Comparison of ENCODE assay signal across 8 cellular contexts in genomic region chr3:183116051-183116614, GRCh38. TPM values are rescaled to one million over a fixed set of nuclear protein-coding genes. Genes with fewer than 3 reads are reported as not detected.
DNase-seq lines count a peak whose midpoint lies in the region; ATAC-seq, FAIRE-seq and TF ChIP-seq lines count a peak whose summit lies in the region.

No MANE protein-coding gene starts in this region.

- H3K9me3 ChIP-seq in DND-41 (ENCODE audit: insufficient read depth, low read length, severe bottlenecking), result no peaks in the 10 kb centered on the region
- no peaks in the 10 kb centered on the region for H3K9me3 ChIP-seq in HepG2 (ENCODE audit: low read length)

- BruUV-seq in HepG2 (replicated peaks; lab: Mats Ljungman, UMichigan), result no TSS peak

- TF ChIP-seq CTCF in DND-41 (IDR thresholded peaks at IDR 0.05; ENCODE audit: borderline replicate concordance, extremely low read depth, low read length, poor library complexity, severe bottlenecking) (no peak), HepG2 (CRISPR knock-in tag; IDR thresholded peaks at IDR 0.05) (no peak), RWPE1 (conservative IDR thresholded peaks at IDR 0.05; ENCODE audit: low read depth) (no peak)

- peak overlapping the region; percentile 54; the same call in 1 of the 2 replicates for H2AFZ ChIP-seq in DND-41 (ENCODE audit: low read depth, low read length)
- no peak overlapping the region for H2AFZ ChIP-seq in HepG2 (ENCODE audit: low read length)

- in situ Hi-C loops in HepG2 (cut with HindIII; ENCODE audit: extremely low pct_ligation_motif_present, low pct_unique_long_range_greater_than_20kb), result no loop called here

- no peak for TF ChIP-seq RAD21 in HepG2 (CRISPR knock-in tag; IDR thresholded peaks at IDR 0.05)

- H3K4me1 ChIP-seq in DND-41 (ENCODE audit: insufficient read depth, low read length), result peaks cover 9% of the 10 kb centered on the region
- no peaks in the 10 kb centered on the region; the same call in 1 of the 2 replicates for H3K4me1 ChIP-seq in HepG2 (ENCODE audit: insufficient read depth, low read length)

- no peak for TF ChIP-seq POLR2A in HepG2 (IDR thresholded peaks at IDR 0.05; ENCODE audit: insufficient read depth in 1 of 2, low read depth in 2 of 2, low read length in 2 of 2)

- CTCF ChIA-PET in HepG2 (lab: Yijun Ruan, JAX; ENCODE audit: low intra/inter-chr PET ratio, low total read pairs) (no interaction called here), RWPE1 (lab: Yijun Ruan, JAX) (no interaction called here)

- FAIRE-seq in HepG2 (lab: Jason Lieb, UNC), result no peak

- no peak overlapping the region for H3K27ac ChIP-seq in DND-41 (ENCODE audit: low read length)
- no peak overlapping the region for H3K27ac ChIP-seq in HepG2 (ENCODE audit: extremely low read length, insufficient read depth, low read length)
- H3K27ac ChIP-seq in RWPE1, result no peak overlapping the region

- H3K4me3 ChIP-seq in DND-41 (ENCODE audit: low read depth in 1 of 2, low read length in 2 of 2), result peak overlapping the region in 1 of 2 experiments; percentile 36; a peak in 2 of 4 replicates
- H3K4me3 ChIP-seq in HepG2 (replicated peaks in 1 of 3; ENCODE audit: insufficient read depth in 1 of 3, low read depth in 2 of 3, low read length in 3 of 3), result peak overlapping the region; percentile 10 to 69 (median 57); a peak in 4 of 6 replicates

- ATAC-seq in DND-41 (ENCODE audit: insufficient read depth, low read depth) (peak; percentile 92), GM21786 (IDR thresholded peaks at IDR 0.05; ENCODE audit: unreplicated experiment) (peak; percentile 74), SK-N-SH treated with all-trans-retinoic acid at 6 μM for 48 hours (peak; percentile 72), HepG2 (peak; percentile 87)

- H3K9ac ChIP-seq in DND-41 (ENCODE audit: low read depth, low read length), result no peak overlapping the region
- H3K9ac ChIP-seq in HepG2 (ENCODE audit: insufficient read depth, low read depth, low read length), result no peak overlapping the region

- POLR2A ChIA-PET in HepG2 (lab: Yijun Ruan, JAX), result no interaction called here
- POLR2A ChIA-PET in RWPE1 (lab: Yijun Ruan, JAX; ENCODE audit: low non-redundant PET), result no interaction called here

- H3K27me3 ChIP-seq in DND-41 (ENCODE audit: insufficient read depth, low read length, poor library complexity) (peaks cover 11% of the 10 kb centered on the region), HepG2 (ENCODE audit: control insufficient read depth in 1 of 2, insufficient read depth in 2 of 2, low read length in 2 of 2) (peaks cover 0 to 27% of the 10 kb centered on the region in 2 experiments; a peak in 3 of 5 replicates)

- no peak for TF ChIP-seq EP300 in HepG2 (IDR thresholded peaks at IDR 0.05; ENCODE audit: low read depth in 2 of 2, low read length in 2 of 2)
- no peak for TF ChIP-seq EP300 in HepG2 (CRISPR knock-in tag; IDR thresholded peaks at IDR 0.05; ENCODE audit: borderline replicate concordance)

- H4K20me1 ChIP-seq in DND-41 (ENCODE audit: insufficient read depth, low read length), result no peaks in the 10 kb centered on the region
- no peaks in the 10 kb centered on the region for H4K20me1 ChIP-seq in HepG2 (ENCODE audit: insufficient read depth, low read length)

- peak overlapping the region; percentile 61; the same call in 1 of the 2 replicates for H3K4me2 ChIP-seq in DND-41 (ENCODE audit: insufficient read depth, low read length)
- peak overlapping the region; percentile 85 for H3K4me2 ChIP-seq in HepG2 (ENCODE audit: low read depth, low read length)

- DNase-seq in DND-41 (peak; percentile 82), LoVo (ENCODE audit: low spot score) (peak; percentile 27), amygdala (lab: John Stamatoyannopoulos, UW) (peak in 51 of 56 donors; percentile 14 to 85 (median 56)), HepG2 (ENCODE audit: low spot score) (peak; percentile 39), RWPE1 (ENCODE audit: low spot score) (no peak)
- peak; percentile 17 for DNase-seq in stimulated activated CD8-positive, alpha-beta memory T cell treated with anti-CD3 and anti-CD28 coated beads, Interleukin-12 subunit alpha, Interleukin-12 subunit beta, amount 100 ng/mL, for 4 hours (ENCODE audit: low read depth)

- WGBS in HepG2 (ENCODE audit: low lambda C conversion rate), result 1% methylated on average over 14 of the region's 25 CpGs

- H3K79me2 ChIP-seq in DND-41 (ENCODE audit: insufficient read depth, low read length), result no peaks in the 10 kb centered on the region
- H3K79me2 ChIP-seq in HepG2 (ENCODE audit: insufficient read depth, low read length), result no peaks in the 10 kb centered on the region

- intact Hi-C loops in HepG2 (cut with micrococcal nuclease; ENCODE audit: unreplicated experiment), result loop anchor here (1.0 kb wide), 1 partner anchor 17 kb away; the partner anchor contains the start of gene MCCC1

- H3K36me3 ChIP-seq in DND-41 (ENCODE audit: insufficient read depth, low read length), result no peaks in the 10 kb centered on the region
- no peaks in the 10 kb centered on the region for H3K36me3 ChIP-seq in HepG2 (replicated peaks in 1 of 2; ENCODE audit: control insufficient read depth in 1 of 2, insufficient read depth in 2 of 2, low read length in 2 of 2)

TF ChIP-seq in SK-N-SH treated with all-trans-retinoic acid at 6 μM for 48 hours, 23 proteins besides CTCF, POLR2A, EP300 and RAD21:
- TF ChIP-seq ISL1 (CRISPR knock-in tag; IDR thresholded peaks at IDR 0.05), result no peak
TF ChIP-seq in SK-N-SH treated with all-trans-retinoic acid at 6 μM for 48 hours: peak in this region for 0.

TF ChIP-seq in HepG2, 621 proteins besides CTCF, POLR2A, EP300 and RAD21 (continues in another document):
- TF ChIP-seq NFIC (IDR thresholded peaks at IDR 0.05; ENCODE audit: low read length) (no peak), HOXA9 (CRISPR knock-in tag; IDR thresholded peaks at IDR 0.05; ENCODE audit: borderline replicate concordance) (peak; percentile 69; the same call in 1 of the 2 replicates), MYPOP (CRISPR knock-in tag; IDR thresholded peaks at IDR 0.05) (peak; percentile 88; the same call in 1 of the 2 replicates), RFX3 (CRISPR knock-in tag; IDR thresholded peaks at IDR 0.05) (peak; percentile 56; the same call in 1 of the 2 replicates), ZNF619 (CRISPR knock-in tag; IDR thresholded peaks at IDR 0.05) (no peak)

RNA-seq across cellular contexts. Expression of gene MCCC1, which starts 16.8 kb away (rescaled TPM):
- 30.1 and 34.7 TPM in 2 replicates for total RNA-seq in HepG2 (2016; rRNA removed; fragmentation: Illumina TruSeq; extraction: Trizol)
- 11.7 and 14.0 TPM in 2 replicates for total RNA-seq in HepG2 (2016; cell fraction: cytosol; rRNA removed; fragmentation: Illumina TruSeq; extraction: Trizol; ENCODE audit: low read depth)
- total RNA-seq in HepG2 (2016; cell fraction: insoluble cytoplasmic fraction; rRNA removed; fragmentation: Illumina TruSeq; extraction: Trizol), result 32.3 TPM in 2 replicates
- 14.1 and 14.5 TPM in 2 replicates for total RNA-seq in HepG2 (2016; cell fraction: membrane; rRNA removed; fragmentation: Illumina TruSeq; extraction: Trizol)
- total RNA-seq in HepG2 (2016; cell fraction: nucleus; rRNA removed; fragmentation: Illumina TruSeq; extraction: Trizol), result 21.7 and 28.0 TPM in 2 replicates
- polyA plus RNA-seq in HepG2 (2011; rRNA removed), result 9.8 and 11.7 TPM in 2 replicates
- polyA plus RNA-seq in HepG2 (2011; cell fraction: cytosol; rRNA removed), result 9.4 and 9.6 TPM in 2 replicates
- 10.8 and 12.3 TPM in 2 replicates for polyA plus RNA-seq in HepG2 (2011; cell fraction: nucleus; rRNA removed)
- 12.0 and 19.1 TPM in 2 replicates for polyA plus RNA-seq in HepG2 (2012)
- 4.4 and 4.8 TPM in 2 replicates for polyA plus RNA-seq in HepG2 (2016; cell fraction: cytosol; fragmentation: Illumina TruSeq; extraction: Trizol; ENCODE audit: low read depth)
- polyA plus RNA-seq in HepG2 (2016; cell fraction: insoluble cytoplasmic fraction; fragmentation: Illumina TruSeq; extraction: Trizol; ENCODE audit: low read depth), result 29.2 and 34.5 TPM in 2 replicates
- polyA plus RNA-seq in HepG2 (2016; cell fraction: membrane; fragmentation: Illumina TruSeq; extraction: Trizol; ENCODE audit: low read depth), result 8.8 and 8.9 TPM in 2 replicates
- 28.1 and 28.7 TPM in 2 replicates for polyA plus RNA-seq in HepG2 (2016; cell fraction: nucleus; fragmentation: Illumina TruSeq; extraction: Trizol; ENCODE audit: insufficient read depth, low read depth)
- polyA minus RNA-seq in HepG2 (2011; rRNA and poly(A)+ RNA removed; ENCODE audit: low replicate concordance), result 15.9 and 19.4 TPM in 2 replicates
- 10.0 and 11.5 TPM in 2 replicates for polyA minus RNA-seq in HepG2 (2011; cell fraction: cytosol; rRNA and poly(A)+ RNA removed)
- polyA minus RNA-seq in HepG2 (2011; cell fraction: nucleus; rRNA and poly(A)+ RNA removed), result 26.1 and 31.3 TPM in 2 replicates

RNA-seq across cellular contexts. Expression of gene LAMP3, which starts 46.4 kb away (rescaled TPM):
- 0.07 TPM in 1 of 2 replicates, not detected in the other for total RNA-seq in HepG2 (2016; rRNA removed; fragmentation: Illumina TruSeq; extraction: Trizol)
- total RNA-seq in HepG2 (2016; cell fraction: cytosol; rRNA removed; fragmentation: Illumina TruSeq; extraction: Trizol; ENCODE audit: low read depth), result not detected in 2 replicates
- total RNA-seq in HepG2 (2016; cell fraction: insoluble cytoplasmic fraction; rRNA removed; fragmentation: Illumina TruSeq; extraction: Trizol), result 0.04 TPM in 1 of 2 replicates, not detected in the other
- not detected in 2 replicates for total RNA-seq in HepG2 (2016; cell fraction: membrane; rRNA removed; fragmentation: Illumina TruSeq; extraction: Trizol)
- total RNA-seq in HepG2 (2016; cell fraction: nucleus; rRNA removed; fragmentation: Illumina TruSeq; extraction: Trizol), result 0.09 TPM in 1 of 2 replicates, not detected in the other
- polyA plus RNA-seq in HepG2 (2011; rRNA removed), result 0.04 TPM in 2 replicates
- polyA plus RNA-seq in HepG2 (2011; cell fraction: cytosol; rRNA removed), result 0.03 TPM in 1 of 2 replicates, not detected in the other
- polyA plus RNA-seq in HepG2 (2011; cell fraction: nucleus; rRNA removed), result not detected in 2 replicates
- 0.12 and 0.23 TPM in 2 replicates for polyA plus RNA-seq in HepG2 (2012)
- not detected in 2 replicates for polyA plus RNA-seq in HepG2 (2016; cell fraction: cytosol; fragmentation: Illumina TruSeq; extraction: Trizol; ENCODE audit: low read depth)
- 0.12 and 0.13 TPM in 2 replicates for polyA plus RNA-seq in HepG2 (2016; cell fraction: insoluble cytoplasmic fraction; fragmentation: Illumina TruSeq; extraction: Trizol; ENCODE audit: low read depth)
- polyA plus RNA-seq in HepG2 (2016; cell fraction: membrane; fragmentation: Illumina TruSeq; extraction: Trizol; ENCODE audit: low read depth), result 0.08 TPM in 1 of 2 replicates, not detected in the other
- polyA plus RNA-seq in HepG2 (2016; cell fraction: nucleus; fragmentation: Illumina TruSeq; extraction: Trizol; ENCODE audit: insufficient read depth, low read depth), result 0.44 TPM in 1 of 2 replicates, not detected in the other
- not detected in 2 replicates for polyA minus RNA-seq in HepG2 (2011; rRNA and poly(A)+ RNA removed; ENCODE audit: low replicate concordance)
- polyA minus RNA-seq in HepG2 (2011; cell fraction: cytosol; rRNA and poly(A)+ RNA removed), result not detected in 2 replicates
- not detected in 2 replicates for polyA minus RNA-seq in HepG2 (2011; cell fraction: nucleus; rRNA and poly(A)+ RNA removed)
